1 cellular context compared by ENCODE assay signal in genomic region chr16:11252482-11252931, GRCh38.
TF ChIP-seq lines count a peak whose summit lies in the region.

No MANE protein-coding gene starts in this region.

TF ChIP-seq in HepG2, 621 proteins besides CTCF, POLR2A, EP300 and RAD21 (continued from another document):
- TF ChIP-seq ZNF18 (CRISPR knock-in tag; IDR thresholded peaks at IDR 0.05; ENCODE audit: insufficient replicate concordance) (no peak), HNF1A (IDR thresholded peaks at IDR 0.05; ENCODE audit: low read depth) (no peak), HNF1A (CRISPR knock-in tag; IDR thresholded peaks at IDR 0.05; ENCODE audit: borderline replicate concordance) (no peak), ZNF432 (CRISPR knock-in tag; IDR thresholded peaks at IDR 0.05; ENCODE audit: borderline replicate concordance) (no peak), MEIS1 (CRISPR knock-in tag; IDR thresholded peaks at IDR 0.05; ENCODE audit: borderline replicate concordance) (no peak), SYNCRIP (IDR thresholded peaks at IDR 0.05; ENCODE audit: insufficient read depth, low read depth, low read length) (no peak), ZNF629 (CRISPR knock-in tag; conservative IDR thresholded peaks at IDR 0.05) (peak; percentile 93), TOE1 (CRISPR knock-in tag; IDR thresholded peaks at IDR 0.05) (no peak), ZBTB49 (CRISPR knock-in tag; IDR thresholded peaks at IDR 0.05; ENCODE audit: borderline replicate concordance) (no peak), ZBTB26 (CRISPR knock-in tag; IDR thresholded peaks at IDR 0.05; ENCODE audit: borderline replicate concordance) (no peak), ZMYM2 (CRISPR knock-in tag; IDR thresholded peaks at IDR 0.05) (no peak), ADNP (CRISPR knock-in tag; IDR thresholded peaks at IDR 0.05) (peak; percentile 29; the same call in 1 of the 2 replicates), HOXA9 (CRISPR knock-in tag; IDR thresholded peaks at IDR 0.05; ENCODE audit: borderline replicate concordance) (no peak), MTERF4 (CRISPR knock-in tag; IDR thresholded peaks at IDR 0.05) (no peak)
- TF ChIP-seq, protein P1, sequence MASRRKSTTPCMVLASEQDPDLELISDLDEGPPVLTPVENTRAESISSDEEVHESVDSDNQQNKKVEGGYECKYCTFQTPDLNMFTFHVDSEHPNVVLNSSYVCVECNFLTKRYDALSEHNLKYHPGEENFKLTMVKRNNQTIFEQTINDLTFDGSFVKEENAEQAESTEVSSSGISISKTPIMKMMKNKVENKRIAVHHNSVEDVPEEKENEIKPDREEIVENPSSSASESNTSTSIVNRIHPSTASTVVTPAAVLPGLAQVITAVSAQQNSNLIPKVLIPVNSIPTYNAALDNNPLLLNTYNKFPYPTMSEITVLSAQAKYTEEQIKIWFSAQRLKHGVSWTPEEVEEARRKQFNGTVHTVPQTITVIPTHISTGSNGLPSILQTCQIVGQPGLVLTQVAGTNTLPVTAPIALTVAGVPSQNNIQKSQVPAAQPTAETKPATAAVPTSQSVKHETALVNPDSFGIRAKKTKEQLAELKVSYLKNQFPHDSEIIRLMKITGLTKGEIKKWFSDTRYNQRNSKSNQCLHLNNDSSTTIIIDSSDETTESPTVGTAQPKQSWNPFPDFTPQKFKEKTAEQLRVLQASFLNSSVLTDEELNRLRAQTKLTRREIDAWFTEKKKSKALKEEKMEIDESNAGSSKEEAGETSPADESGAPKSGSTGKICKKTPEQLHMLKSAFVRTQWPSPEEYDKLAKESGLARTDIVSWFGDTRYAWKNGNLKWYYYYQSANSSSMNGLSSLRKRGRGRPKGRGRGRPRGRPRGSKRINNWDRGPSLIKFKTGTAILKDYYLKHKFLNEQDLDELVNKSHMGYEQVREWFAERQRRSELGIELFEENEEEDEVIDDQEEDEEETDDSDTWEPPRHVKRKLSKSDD (CRISPR knock-in tag; IDR thresholded peaks at IDR 0.05; ENCODE audit: low read depth), result no peak
